1 cellular context compared by ENCODE assay signal in genomic region chr20:3825526-3825925, GRCh38.
TF ChIP-seq lines count a peak whose summit lies in the region.

No MANE protein-coding gene starts in this region.

TF ChIP-seq in H1, 55 proteins besides CTCF, POLR2A, EP300 and RAD21:
- TF ChIP-seq YY1 (IDR thresholded peaks at IDR 0.05; ENCODE audit: low read depth, low read length) (no peak), CHD1 (IDR thresholded peaks at IDR 0.05; ENCODE audit: low read depth, low read length) (no peak), KDM1A (IDR thresholded peaks at IDR 0.05; ENCODE audit: borderline replicate concordance, low read length) (no peak), TEAD4 (IDR thresholded peaks at IDR 0.05; ENCODE audit: low read depth, low read length) (no peak), BRCA1 (IDR thresholded peaks at IDR 0.05; ENCODE audit: low read depth, low read length) (no peak), KDM5A (IDR thresholded peaks at IDR 0.05; ENCODE audit: low read length) (no peak), EGR1 (IDR thresholded peaks at IDR 0.05; ENCODE audit: borderline replicate concordance, low read depth, low read length) (no peak), SP4 (IDR thresholded peaks at IDR 0.05; ENCODE audit: low read length) (no peak), RXRA (IDR thresholded peaks at IDR 0.05; ENCODE audit: insufficient read depth, low read depth, low read length) (no peak), BCL11A (IDR thresholded peaks at IDR 0.05; ENCODE audit: low read depth in 2 of 2, low read length in 2 of 2) (no peak), SAP30 (IDR thresholded peaks at IDR 0.05; ENCODE audit: insufficient read depth, insufficient replicate concordance, low read length) (no peak), ASH2L (IDR thresholded peaks at IDR 0.05; ENCODE audit: low read length) (no peak), RFX5 (IDR thresholded peaks at IDR 0.05; ENCODE audit: borderline replicate concordance, low read depth, low read length) (no peak), MAX (IDR thresholded peaks at IDR 0.05) (no peak), RNF2 (IDR thresholded peaks at IDR 0.05; ENCODE audit: borderline replicate concordance, low read depth, low read length, missing control alignments, poor library complexity, severe bottlenecking) (no peak), EZH2 (IDR thresholded peaks at IDR 0.05; ENCODE audit: low read depth, low read length, severe bottlenecking) (no peak), FOSL1 (IDR thresholded peaks at IDR 0.05; ENCODE audit: insufficient read depth, low read depth, low read length) (no peak), BACH1 (IDR thresholded peaks at IDR 0.05; ENCODE audit: low read length) (no peak)
